Comparison of ENCODE assay signal across 8 cellular contexts in genomic region chr2:105235388-105236059, GRCh38. TPM values are rescaled to one million over a fixed set of nuclear protein-coding genes. Genes with fewer than 3 reads are reported as not detected.
A peak's percentile ranks its signal among the peaks of the same experiment; 100 is the strongest.
DNase-seq lines count a peak whose midpoint lies in the region; ATAC-seq, FAIRE-seq and TF ChIP-seq lines count a peak whose summit lies in the region.
"Had no signal": no experiment of that assay in that cellular context is flagged by ENCODE, and none has a peak within 500 bp of the region (broad histone marks: within the 10 kb centered on the region; RNA-seq: fewer than 3 reads in every experiment).

No MANE protein-coding gene starts in this region.

- no peaks in the 10 kb centered on the region for H3K79me2 ChIP-seq in mammary epithelial cell (ENCODE audit: insufficient read depth, low read length)

- TF ChIP-seq CTCF in WERI-Rb-1 (IDR thresholded peaks at IDR 0.05; ENCODE audit: low read depth, low read length) (peak; percentile 65), mammary epithelial cell (conservative IDR thresholded peaks at IDR 0.05 in 1 of 2, IDR thresholded peaks at IDR 0.05 in 1 of 2; ENCODE audit: extremely low read depth in 1 of 2, insufficient read depth in 1 of 2, low read depth in 1 of 2, low read length in 2 of 2) (peak; percentile 68 to 78)

- WGBS in mammary epithelial cell (ENCODE audit: low coverage, missing lambda C conversion rate) = 17% methylated on average over 12 of the region's 12 CpGs

- no TSS peak for BruUV-seq in mammary epithelial cell (replicated peaks; lab: Mats Ljungman, UMichigan)

- H3K9me3 ChIP-seq in WERI-Rb-1 (ENCODE audit: severe bottlenecking) (no peaks in the 10 kb centered on the region), mammary epithelial cell (replicated peaks; ENCODE audit: insufficient read depth, low read length) (no peaks in the 10 kb centered on the region)

- intact Hi-C loops in mammary epithelial cell (cut with micrococcal nuclease) = loop anchor here (1.0 kb wide), 1 partner anchor 121 kb away; no protein-coding TSS in a partner anchor

- H3K4me2 ChIP-seq in mammary epithelial cell (ENCODE audit: insufficient read depth, low read depth, low read length) = no peak overlapping the region

- dilution Hi-C loops in mammary epithelial cell (cut with HindIII; ENCODE audit: low sequenced_read_pairs) = no loop called here

- no peak for TF ChIP-seq POLR2A in GM12891 (IDR thresholded peaks at IDR 0.05; ENCODE audit: low read depth, low read length)

- H2AFZ ChIP-seq in mammary epithelial cell (ENCODE audit: low read depth, low read length) = peak overlapping the region; percentile 19

- peak; percentile 40 for FAIRE-seq in GM12891 (lab: Jason Lieb, UNC)

- H3K4me1 ChIP-seq in mammary epithelial cell (ENCODE audit: insufficient read depth, low read length) = peaks cover 9% of the 10 kb centered on the region

- ATAC-seq in HG02938 (IDR thresholded peaks at IDR 0.05; ENCODE audit: unreplicated experiment) = peak; percentile 74

- no peaks in the 10 kb centered on the region for H4K20me1 ChIP-seq in mammary epithelial cell (ENCODE audit: insufficient read depth, low read length)

- H3K27ac ChIP-seq in WERI-Rb-1 (no peak overlapping the region), mammary epithelial cell (ENCODE audit: insufficient read depth, low read depth, low read length) (no peak overlapping the region)
- H3K27ac ChIP-seq: skin epidermis had no signal

- H3K27me3 ChIP-seq in WERI-Rb-1 (ENCODE audit: insufficient read depth, low read depth, severe bottlenecking) = no peaks in the 10 kb centered on the region
- no peaks in the 10 kb centered on the region for H3K27me3 ChIP-seq in mammary epithelial cell (ENCODE audit: insufficient read depth, low read length)

- CTCF ChIA-PET in mammary epithelial cell (lab: Charles Lee; ENCODE audit: low non-redundant PET) = interaction anchor here (0.7 kb wide), 1 partner anchor 121 kb away, joined by 4 read pairs; no protein-coding TSS in a partner anchor

- DNase-seq in GM12891 (ENCODE audit: insufficient read length, low spot score) = no peak
- DNase-seq in NCI-H2196 (lab: John Stamatoyannopoulos, UW; ENCODE audit: unreplicated experiment) = peak; percentile 59
- peak; percentile 83 for DNase-seq in WERI-Rb-1
- peak; percentile 57 for DNase-seq in mammary epithelial cell
- peak; percentile 78 for DNase-seq in kidney glomerular epithelial cell (lab: John Stamatoyannopoulos, UW)
- peak; percentile 43 to 60 for DNase-seq in stimulated activated CD4-positive, alpha-beta T cell treated with anti-CD3 and anti-CD28 coated beads, Interleukin-1b, Interleukin-23, amount 100 ng/mL, for 4 hours (ENCODE audit: low read depth in 2 of 2)

- H3K4me3 ChIP-seq in WERI-Rb-1 (ENCODE audit: low read depth, low read length) (no peak overlapping the region), mammary epithelial cell (replicated peaks in 1 of 3; ENCODE audit: insufficient read depth in 1 of 3, low read depth in 2 of 3, low read length in 3 of 3) (no peak overlapping the region)
- H3K4me3 ChIP-seq: skin epidermis had no signal

- in situ Hi-C loops in mammary epithelial cell (cut with MboI; ENCODE audit: low sequenced_read_pairs in 2 of 2) = loop anchor here in 1 of 2 donors (5.0 kb wide), 1 partner anchor 123 kb away; no protein-coding TSS in a partner anchor

- H3K36me3 ChIP-seq in WERI-Rb-1 (no peaks in the 10 kb centered on the region), mammary epithelial cell (ENCODE audit: insufficient read depth, low read length) (no peaks in the 10 kb centered on the region)

- no peak overlapping the region for H3K9ac ChIP-seq in mammary epithelial cell (ENCODE audit: insufficient read depth, low read length)

TF ChIP-seq in GM12891, 5 proteins besides CTCF, POLR2A, EP300 and RAD21:
- peak; percentile 56; the same call in 1 of the 2 replicates for TF ChIP-seq POU2F2 (IDR thresholded peaks at IDR 0.05; ENCODE audit: low read depth, low read length)
- no peak for TF ChIP-seq PAX5 (IDR thresholded peaks at IDR 0.05; ENCODE audit: insufficient read depth, low read length, severe bottlenecking)
- no peak for TF ChIP-seq POLR2AphosphoS5 (IDR thresholded peaks at IDR 0.05; ENCODE audit: low read depth, low read length)
- no peak for TF ChIP-seq TAF1 (IDR thresholded peaks at IDR 0.05; ENCODE audit: low read depth, low read length)
- TF ChIP-seq SPI1 (IDR thresholded peaks at IDR 0.05; ENCODE audit: low read depth, low read length) = no peak
TF ChIP-seq in GM12891: peak in this region for 1.

RNA-seq across cellular contexts. Expression of gene GPR45, which starts 6.0 kb away (rescaled TPM):
- not detected for polyA plus RNA-seq in GM12891 (2012; ENCODE audit: low read depth, missing spikeins)
- total RNA-seq in mammary epithelial cell = not detected
- not detected for polyA plus RNA-seq in mammary epithelial cell
- polyA minus RNA-seq in mammary epithelial cell = not detected
